In the genomic region with DNA sequence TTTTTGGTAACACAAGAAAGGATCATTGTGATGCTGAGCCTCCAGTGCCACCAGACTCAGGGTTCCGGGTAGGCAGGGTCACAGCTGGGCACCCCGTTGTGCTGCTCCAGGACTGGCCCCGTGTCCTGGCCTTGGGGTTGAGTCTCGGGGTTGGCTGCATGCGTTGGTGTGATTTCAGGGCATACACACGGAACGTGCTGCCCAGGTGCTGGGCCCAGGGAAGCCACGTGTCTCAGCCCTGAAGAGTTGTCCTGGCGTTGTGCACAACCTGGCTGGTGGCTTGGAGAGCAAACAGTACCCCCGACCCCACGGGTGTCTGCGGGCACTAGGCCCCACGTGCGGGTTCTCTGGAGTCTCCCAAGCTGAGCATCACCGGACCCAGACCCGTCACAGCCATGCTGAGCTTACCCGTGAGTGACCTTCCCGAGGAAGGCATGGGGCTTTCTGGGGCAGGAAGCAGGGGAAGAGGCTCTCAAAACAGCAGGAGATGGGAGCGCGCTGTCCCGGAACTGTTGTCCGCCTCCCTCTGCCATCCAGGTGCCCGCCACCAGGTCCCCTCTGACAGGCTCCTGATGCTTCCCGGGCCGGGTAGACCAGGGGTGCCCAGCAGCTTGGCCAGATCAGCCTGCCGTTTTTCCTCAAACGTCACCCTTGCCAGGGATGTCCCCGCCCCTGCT, we compare ENCODE assay signal across 1 cellular context.
TF ChIP-seq lines count a peak whose summit lies in the region.

No MANE protein-coding gene starts in this region.

TF ChIP-seq in GM12878, 131 proteins besides CTCF, POLR2A, EP300 and RAD21 (continued from another document and continues in another):
- TF ChIP-seq RELA (IDR thresholded peaks at IDR 0.05; ENCODE audit: borderline replicate concordance, partially characterized antibody) (no peak), SMARCA5 (IDR thresholded peaks at IDR 0.05) (0 out of 2 replicates have a peak, but pooled peaks have one; percentile 17), SUPT20H (IDR thresholded peaks at IDR 0.05; ENCODE audit: borderline replicate concordance, control insufficient read depth, low read depth, low read length) (no peak), ESRRA (IDR thresholded peaks at IDR 0.05; ENCODE audit: low read length) (no peak), HDAC2 (IDR thresholded peaks at IDR 0.05) (no peak), FOXM1 (IDR thresholded peaks at IDR 0.05; ENCODE audit: low read depth, low read length) (no peak), MYC (IDR thresholded peaks at IDR 0.05; ENCODE audit: insufficient read depth, insufficient read length, insufficient replicate concordance, low read length, severe bottlenecking) (peak; percentile 62), JUND (IDR thresholded peaks at IDR 0.05; ENCODE audit: low read depth, low read length) (no peak), ZNF24 (IDR thresholded peaks at IDR 0.05) (no peak), BCL11A (IDR thresholded peaks at IDR 0.05; ENCODE audit: low read depth, low read length) (no peak), TCF3 (IDR thresholded peaks at IDR 0.05; ENCODE audit: borderline replicate concordance, insufficient read depth, low read depth, low read length) (no peak), MXI1 (IDR thresholded peaks at IDR 0.05; ENCODE audit: low read depth, low read length) (no peak), KDM1A (IDR thresholded peaks at IDR 0.05; ENCODE audit: borderline replicate concordance) (no peak), CBX3 (IDR thresholded peaks at IDR 0.05; ENCODE audit: borderline replicate concordance, low read depth) (no peak), CEBPB (IDR thresholded peaks at IDR 0.05; ENCODE audit: borderline replicate concordance in 1 of 2, low read depth in 2 of 2, low read length in 2 of 2) (no peak), PML (IDR thresholded peaks at IDR 0.05; ENCODE audit: low read length) (no peak), BMI1 (IDR thresholded peaks at IDR 0.05; ENCODE audit: borderline replicate concordance) (no peak), KAT2A (conservative IDR thresholded peaks at IDR 0.05; ENCODE audit: control insufficient read depth, low read depth, low read length) (no peak), FOXK2 (IDR thresholded peaks at IDR 0.05) (no peak), RFX5 (IDR thresholded peaks at IDR 0.05; ENCODE audit: low read depth, low read length) (no peak), SMC3 (IDR thresholded peaks at IDR 0.05; ENCODE audit: borderline replicate concordance, low read length) (no peak), NR2C1 (IDR thresholded peaks at IDR 0.05) (no peak), CHD2 (IDR thresholded peaks at IDR 0.05; ENCODE audit: borderline replicate concordance, low read depth, low read length) (no peak)
- TF ChIP-seq, protein P1, sequence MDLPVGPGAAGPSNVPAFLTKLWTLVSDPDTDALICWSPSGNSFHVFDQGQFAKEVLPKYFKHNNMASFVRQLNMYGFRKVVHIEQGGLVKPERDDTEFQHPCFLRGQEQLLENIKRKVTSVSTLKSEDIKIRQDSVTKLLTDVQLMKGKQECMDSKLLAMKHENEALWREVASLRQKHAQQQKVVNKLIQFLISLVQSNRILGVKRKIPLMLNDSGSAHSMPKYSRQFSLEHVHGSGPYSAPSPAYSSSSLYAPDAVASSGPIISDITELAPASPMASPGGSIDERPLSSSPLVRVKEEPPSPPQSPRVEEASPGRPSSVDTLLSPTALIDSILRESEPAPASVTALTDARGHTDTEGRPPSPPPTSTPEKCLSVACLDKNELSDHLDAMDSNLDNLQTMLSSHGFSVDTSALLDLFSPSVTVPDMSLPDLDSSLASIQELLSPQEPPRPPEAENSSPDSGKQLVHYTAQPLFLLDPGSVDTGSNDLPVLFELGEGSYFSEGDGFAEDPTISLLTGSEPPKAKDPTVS (IDR thresholded peaks at IDR 0.05; ENCODE audit: low read depth, low read length), result no peak
- TF ChIP-seq, protein P2, sequence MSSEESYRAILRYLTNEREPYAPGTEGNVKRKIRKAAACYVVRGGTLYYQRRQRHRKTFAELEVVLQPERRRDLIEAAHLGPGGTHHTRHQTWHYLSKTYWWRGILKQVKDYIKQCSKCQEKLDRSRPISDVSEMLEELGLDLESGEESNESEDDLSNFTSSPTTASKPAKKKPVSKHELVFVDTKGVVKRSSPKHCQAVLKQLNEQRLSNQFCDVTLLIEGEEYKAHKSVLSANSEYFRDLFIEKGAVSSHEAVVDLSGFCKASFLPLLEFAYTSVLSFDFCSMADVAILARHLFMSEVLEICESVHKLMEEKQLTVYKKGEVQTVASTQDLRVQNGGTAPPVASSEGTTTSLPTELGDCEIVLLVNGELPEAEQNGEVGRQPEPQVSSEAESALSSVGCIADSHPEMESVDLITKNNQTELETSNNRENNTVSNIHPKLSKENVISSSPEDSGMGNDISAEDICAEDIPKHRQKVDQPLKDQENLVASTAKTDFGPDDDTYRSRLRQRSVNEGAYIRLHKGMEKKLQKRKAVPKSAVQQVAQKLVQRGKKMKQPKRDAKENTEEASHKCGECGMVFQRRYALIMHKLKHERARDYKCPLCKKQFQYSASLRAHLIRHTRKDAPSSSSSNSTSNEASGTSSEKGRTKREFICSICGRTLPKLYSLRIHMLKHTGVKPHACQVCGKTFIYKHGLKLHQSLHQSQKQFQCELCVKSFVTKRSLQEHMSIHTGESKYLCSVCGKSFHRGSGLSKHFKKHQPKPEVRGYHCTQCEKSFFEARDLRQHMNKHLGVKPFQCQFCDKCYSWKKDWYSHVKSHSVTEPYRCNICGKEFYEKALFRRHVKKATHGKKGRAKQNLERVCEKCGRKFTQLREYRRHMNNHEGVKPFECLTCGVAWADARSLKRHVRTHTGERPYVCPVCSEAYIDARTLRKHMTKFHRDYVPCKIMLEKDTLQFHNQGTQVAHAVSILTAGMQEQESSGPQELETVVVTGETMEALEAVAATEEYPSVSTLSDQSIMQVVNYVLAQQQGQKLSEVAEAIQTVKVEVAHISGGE (CRISPR knock-in tag; IDR thresholded peaks at IDR 0.05), result no peak
- TF ChIP-seq, protein P3, sequence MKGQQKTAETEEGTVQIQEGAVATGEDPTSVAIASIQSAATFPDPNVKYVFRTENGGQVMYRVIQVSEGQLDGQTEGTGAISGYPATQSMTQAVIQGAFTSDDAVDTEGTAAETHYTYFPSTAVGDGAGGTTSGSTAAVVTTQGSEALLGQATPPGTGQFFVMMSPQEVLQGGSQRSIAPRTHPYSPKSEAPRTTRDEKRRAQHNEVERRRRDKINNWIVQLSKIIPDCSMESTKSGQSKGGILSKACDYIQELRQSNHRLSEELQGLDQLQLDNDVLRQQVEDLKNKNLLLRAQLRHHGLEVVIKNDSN (IDR thresholded peaks at IDR 0.05; ENCODE audit: borderline replicate concordance, extremely low read length, insufficient read depth, low read depth, low read length), result peak; percentile 39
- TF ChIP-seq, protein P4, sequence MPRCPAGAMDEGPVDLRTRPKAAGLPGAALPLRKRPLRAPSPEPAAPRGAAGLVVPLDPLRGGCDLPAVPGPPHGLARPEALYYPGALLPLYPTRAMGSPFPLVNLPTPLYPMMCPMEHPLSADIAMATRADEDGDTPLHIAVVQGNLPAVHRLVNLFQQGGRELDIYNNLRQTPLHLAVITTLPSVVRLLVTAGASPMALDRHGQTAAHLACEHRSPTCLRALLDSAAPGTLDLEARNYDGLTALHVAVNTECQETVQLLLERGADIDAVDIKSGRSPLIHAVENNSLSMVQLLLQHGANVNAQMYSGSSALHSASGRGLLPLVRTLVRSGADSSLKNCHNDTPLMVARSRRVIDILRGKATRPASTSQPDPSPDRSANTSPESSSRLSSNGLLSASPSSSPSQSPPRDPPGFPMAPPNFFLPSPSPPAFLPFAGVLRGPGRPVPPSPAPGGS (IDR thresholded peaks at IDR 0.05; ENCODE audit: borderline replicate concordance, insufficient read depth, low read depth, low read length, poor library complexity, severe bottlenecking), result no peak
- TF ChIP-seq, protein P5, sequence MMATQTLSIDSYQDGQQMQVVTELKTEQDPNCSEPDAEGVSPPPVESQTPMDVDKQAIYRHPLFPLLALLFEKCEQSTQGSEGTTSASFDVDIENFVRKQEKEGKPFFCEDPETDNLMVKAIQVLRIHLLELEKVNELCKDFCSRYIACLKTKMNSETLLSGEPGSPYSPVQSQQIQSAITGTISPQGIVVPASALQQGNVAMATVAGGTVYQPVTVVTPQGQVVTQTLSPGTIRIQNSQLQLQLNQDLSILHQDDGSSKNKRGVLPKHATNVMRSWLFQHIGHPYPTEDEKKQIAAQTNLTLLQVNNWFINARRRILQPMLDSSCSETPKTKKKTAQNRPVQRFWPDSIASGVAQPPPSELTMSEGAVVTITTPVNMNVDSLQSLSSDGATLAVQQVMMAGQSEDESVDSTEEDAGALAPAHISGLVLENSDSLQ (IDR thresholded peaks at IDR 0.05), result no peak
- TF ChIP-seq, protein P6, sequence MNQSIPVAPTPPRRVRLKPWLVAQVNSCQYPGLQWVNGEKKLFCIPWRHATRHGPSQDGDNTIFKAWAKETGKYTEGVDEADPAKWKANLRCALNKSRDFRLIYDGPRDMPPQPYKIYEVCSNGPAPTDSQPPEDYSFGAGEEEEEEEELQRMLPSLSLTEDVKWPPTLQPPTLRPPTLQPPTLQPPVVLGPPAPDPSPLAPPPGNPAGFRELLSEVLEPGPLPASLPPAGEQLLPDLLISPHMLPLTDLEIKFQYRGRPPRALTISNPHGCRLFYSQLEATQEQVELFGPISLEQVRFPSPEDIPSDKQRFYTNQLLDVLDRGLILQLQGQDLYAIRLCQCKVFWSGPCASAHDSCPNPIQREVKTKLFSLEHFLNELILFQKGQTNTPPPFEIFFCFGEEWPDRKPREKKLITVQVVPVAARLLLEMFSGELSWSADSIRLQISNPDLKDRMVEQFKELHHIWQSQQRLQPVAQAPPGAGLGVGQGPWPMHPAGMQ (IDR thresholded peaks at IDR 0.05; ENCODE audit: borderline replicate concordance), result no peak
- TF ChIP-seq, protein P7, sequence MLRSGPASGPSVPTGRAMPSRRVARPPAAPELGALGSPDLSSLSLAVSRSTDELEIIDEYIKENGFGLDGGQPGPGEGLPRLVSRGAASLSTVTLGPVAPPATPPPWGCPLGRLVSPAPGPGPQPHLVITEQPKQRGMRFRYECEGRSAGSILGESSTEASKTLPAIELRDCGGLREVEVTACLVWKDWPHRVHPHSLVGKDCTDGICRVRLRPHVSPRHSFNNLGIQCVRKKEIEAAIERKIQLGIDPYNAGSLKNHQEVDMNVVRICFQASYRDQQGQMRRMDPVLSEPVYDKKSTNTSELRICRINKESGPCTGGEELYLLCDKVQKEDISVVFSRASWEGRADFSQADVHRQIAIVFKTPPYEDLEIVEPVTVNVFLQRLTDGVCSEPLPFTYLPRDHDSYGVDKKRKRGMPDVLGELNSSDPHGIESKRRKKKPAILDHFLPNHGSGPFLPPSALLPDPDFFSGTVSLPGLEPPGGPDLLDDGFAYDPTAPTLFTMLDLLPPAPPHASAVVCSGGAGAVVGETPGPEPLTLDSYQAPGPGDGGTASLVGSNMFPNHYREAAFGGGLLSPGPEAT (IDR thresholded peaks at IDR 0.05; ENCODE audit: low read depth), result no peak; the same call in 1 of the 2 replicates
- TF ChIP-seq, protein P8, sequence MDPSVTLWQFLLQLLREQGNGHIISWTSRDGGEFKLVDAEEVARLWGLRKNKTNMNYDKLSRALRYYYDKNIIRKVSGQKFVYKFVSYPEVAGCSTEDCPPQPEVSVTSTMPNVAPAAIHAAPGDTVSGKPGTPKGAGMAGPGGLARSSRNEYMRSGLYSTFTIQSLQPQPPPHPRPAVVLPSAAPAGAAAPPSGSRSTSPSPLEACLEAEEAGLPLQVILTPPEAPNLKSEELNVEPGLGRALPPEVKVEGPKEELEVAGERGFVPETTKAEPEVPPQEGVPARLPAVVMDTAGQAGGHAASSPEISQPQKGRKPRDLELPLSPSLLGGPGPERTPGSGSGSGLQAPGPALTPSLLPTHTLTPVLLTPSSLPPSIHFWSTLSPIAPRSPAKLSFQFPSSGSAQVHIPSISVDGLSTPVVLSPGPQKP (IDR thresholded peaks at IDR 0.05; ENCODE audit: low read depth, low read length), result no peak
- TF ChIP-seq, protein P9, sequence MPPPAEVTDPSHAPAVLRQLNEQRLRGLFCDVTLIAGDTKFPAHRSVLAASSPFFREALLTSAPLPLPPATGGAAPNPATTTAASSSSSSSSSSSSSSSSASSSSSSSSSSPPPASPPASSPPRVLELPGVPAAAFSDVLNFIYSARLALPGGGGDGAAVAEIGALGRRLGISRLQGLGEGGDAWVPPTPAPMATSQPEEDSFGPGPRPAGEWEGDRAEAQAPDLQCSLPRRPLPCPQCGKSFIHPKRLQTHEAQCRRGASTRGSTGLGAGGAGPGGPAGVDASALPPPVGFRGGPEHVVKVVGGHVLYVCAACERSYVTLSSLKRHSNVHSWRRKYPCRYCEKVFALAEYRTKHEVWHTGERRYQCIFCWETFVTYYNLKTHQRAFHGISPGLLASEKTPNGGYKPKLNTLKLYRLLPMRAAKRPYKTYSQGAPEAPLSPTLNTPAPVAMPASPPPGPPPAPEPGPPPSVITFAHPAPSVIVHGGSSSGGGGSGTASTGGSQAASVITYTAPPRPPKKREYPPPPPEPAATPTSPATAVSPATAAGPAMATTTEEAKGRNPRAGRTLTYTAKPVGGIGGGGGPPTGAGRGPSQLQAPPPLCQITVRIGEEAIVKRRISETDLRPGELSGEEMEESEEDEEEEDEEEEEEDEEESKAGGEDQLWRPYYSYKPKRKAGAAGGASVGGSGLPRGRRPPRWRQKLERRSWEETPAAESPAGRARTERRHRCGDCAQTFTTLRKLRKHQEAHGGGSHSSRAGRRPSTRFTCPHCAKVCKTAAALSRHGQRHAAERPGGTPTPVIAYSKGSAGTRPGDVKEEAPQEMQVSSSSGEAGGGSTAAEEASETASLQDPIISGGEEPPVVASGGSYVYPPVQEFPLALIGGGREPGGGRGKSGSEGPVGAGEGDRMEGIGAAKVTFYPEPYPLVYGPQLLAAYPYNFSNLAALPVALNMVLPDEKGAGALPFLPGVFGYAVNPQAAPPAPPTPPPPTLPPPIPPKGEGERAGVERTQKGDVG (CRISPR knock-in tag; IDR thresholded peaks at IDR 0.05), result no peak
- TF ChIP-seq, protein P10, sequence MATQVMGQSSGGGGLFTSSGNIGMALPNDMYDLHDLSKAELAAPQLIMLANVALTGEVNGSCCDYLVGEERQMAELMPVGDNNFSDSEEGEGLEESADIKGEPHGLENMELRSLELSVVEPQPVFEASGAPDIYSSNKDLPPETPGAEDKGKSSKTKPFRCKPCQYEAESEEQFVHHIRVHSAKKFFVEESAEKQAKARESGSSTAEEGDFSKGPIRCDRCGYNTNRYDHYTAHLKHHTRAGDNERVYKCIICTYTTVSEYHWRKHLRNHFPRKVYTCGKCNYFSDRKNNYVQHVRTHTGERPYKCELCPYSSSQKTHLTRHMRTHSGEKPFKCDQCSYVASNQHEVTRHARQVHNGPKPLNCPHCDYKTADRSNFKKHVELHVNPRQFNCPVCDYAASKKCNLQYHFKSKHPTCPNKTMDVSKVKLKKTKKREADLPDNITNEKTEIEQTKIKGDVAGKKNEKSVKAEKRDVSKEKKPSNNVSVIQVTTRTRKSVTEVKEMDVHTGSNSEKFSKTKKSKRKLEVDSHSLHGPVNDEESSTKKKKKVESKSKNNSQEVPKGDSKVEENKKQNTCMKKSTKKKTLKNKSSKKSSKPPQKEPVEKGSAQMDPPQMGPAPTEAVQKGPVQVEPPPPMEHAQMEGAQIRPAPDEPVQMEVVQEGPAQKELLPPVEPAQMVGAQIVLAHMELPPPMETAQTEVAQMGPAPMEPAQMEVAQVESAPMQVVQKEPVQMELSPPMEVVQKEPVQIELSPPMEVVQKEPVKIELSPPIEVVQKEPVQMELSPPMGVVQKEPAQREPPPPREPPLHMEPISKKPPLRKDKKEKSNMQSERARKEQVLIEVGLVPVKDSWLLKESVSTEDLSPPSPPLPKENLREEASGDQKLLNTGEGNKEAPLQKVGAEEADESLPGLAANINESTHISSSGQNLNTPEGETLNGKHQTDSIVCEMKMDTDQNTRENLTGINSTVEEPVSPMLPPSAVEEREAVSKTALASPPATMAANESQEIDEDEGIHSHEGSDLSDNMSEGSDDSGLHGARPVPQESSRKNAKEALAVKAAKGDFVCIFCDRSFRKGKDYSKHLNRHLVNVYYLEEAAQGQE (IDR thresholded peaks at IDR 0.05; ENCODE audit: low read depth, low read length), result no peak
